ENCODE assay signal across 14 cellular contexts in the genomic region with DNA sequence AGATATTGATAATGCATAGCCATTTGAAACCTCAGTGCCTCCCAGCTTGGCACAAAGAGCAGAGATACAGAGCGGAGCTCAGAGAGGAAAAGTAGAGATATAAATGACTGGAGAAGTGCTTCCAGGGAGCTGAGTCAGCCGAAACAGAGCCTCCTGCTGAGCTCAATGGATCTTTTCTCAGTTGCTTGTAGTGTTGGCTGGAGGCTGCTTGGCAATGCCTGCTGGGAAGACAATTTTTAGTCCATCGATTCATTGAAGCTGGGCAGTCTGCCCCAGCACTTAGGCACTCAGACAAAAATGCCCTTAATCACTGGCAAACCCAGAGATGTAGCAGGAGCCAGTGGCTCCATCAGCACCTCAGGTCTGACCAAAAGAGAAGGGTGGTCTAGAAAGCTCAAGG.
DNase-seq lines count a peak whose midpoint lies in the region; ATAC-seq and TF ChIP-seq lines count a peak whose summit lies in the region.
"Had no signal": no experiment of that assay in that cellular context is flagged by ENCODE, and none has a peak within 500 bp of the region (broad histone marks: within the 10 kb centered on the region; RNA-seq: fewer than 3 reads in every experiment).

No MANE protein-coding gene starts in this region.

- peak overlapping the region; percentile 68 to 70 for H3K27ac ChIP-seq in ascending aorta
- H3K27ac ChIP-seq: cardiac muscle cell had no signal

- H3K36me3 Mint-ChIP-seq in natural killer cell, result no peaks in the 10 kb centered on the region
- H3K36me3 Mint-ChIP-seq: CD14-positive monocyte had no signal

- no peak overlapping the region for H3K4me3 ChIP-seq in ascending aorta
- H3K4me3 ChIP-seq: cardiac muscle cell had no signal

- peaks cover 4 to 42% of the 10 kb centered on the region in 2 donors for H3K4me1 ChIP-seq in ascending aorta

- DNase-seq in GM03348 (ENCODE audit: low spot score) (peak; percentile 44), ascending aorta (ENCODE audit: low spot score in 2 of 2) (peak in 1 of 2 donors; percentile 75), head of caudate nucleus (peak; percentile 18 to 87 (median 61)), pons (ENCODE audit: low spot score) (peak; percentile 88), glomerular visceral epithelial cell (ENCODE audit: extremely low spot score) (no peak), natural killer cell (no peak)
- DNase-seq: glutamatergic neuron, MM.1S, NCI-H774 had no signal

- ATAC-seq in HG02973 (IDR thresholded peaks at IDR 0.05; ENCODE audit: unreplicated experiment) (no peak), natural killer cell (no peak), GM19452 (IDR thresholded peaks at IDR 0.05; ENCODE audit: unreplicated experiment) (no peak)

- H3K27me3 ChIP-seq in ascending aorta, result no peaks in the 10 kb centered on the region
- H3K27me3 ChIP-seq: cardiac muscle cell had no signal

- peaks cover 0 to 7% of the 10 kb centered on the region in 2 donors for H3K27me3 Mint-ChIP-seq in natural killer cell (ENCODE audit: low read depth in 2 of 2)

- TF ChIP-seq CTCF in ascending aorta (IDR thresholded peaks at IDR 0.05) (no peak), natural killer cell (IDR thresholded peaks at IDR 0.05) (no peak)

- no peaks in the 10 kb centered on the region for H3K9me3 Mint-ChIP-seq in natural killer cell
- H3K9me3 Mint-ChIP-seq: T-helper 1 cell treated with Interleukin-12 subunit alpha and Interleukin-12 subunit beta and Interleukin-4 antibody, amounts not matched to agents 30 μg/mL and 1 μg/mL, for 36 hours had no signal

- peaks cover 9 to 10% of the 10 kb centered on the region in 2 donors for H3K4me1 Mint-ChIP-seq in natural killer cell

- no peaks in the 10 kb centered on the region for H3K36me3 ChIP-seq in ascending aorta
- H3K36me3 ChIP-seq: cardiac muscle cell had no signal

- no peaks in the 10 kb centered on the region for H3K9me3 ChIP-seq in ascending aorta

- no peak overlapping the region for H3K27ac Mint-ChIP-seq in natural killer cell
- H3K27ac Mint-ChIP-seq: CD14-positive monocyte; T-helper 1 cell treated with Interleukin-12 subunit alpha and Interleukin-12 subunit beta and Interleukin-4 antibody, amounts not matched to agents 30 μg/mL and 1 μg/mL, for 36 hours had no signal

- H3K4me3 Mint-ChIP-seq in natural killer cell, result no peak overlapping the region
- H3K4me3 Mint-ChIP-seq: CD14-positive monocyte; T-helper 1 cell treated with Interleukin-12 subunit alpha and Interleukin-12 subunit beta and Interleukin-4 antibody, amounts not matched to agents 30 μg/mL and 1 μg/mL, for 36 hours had no signal

- intact Hi-C loops in ascending aorta (cut with DNase I) (loop anchor here (5.0 to 10.0 kb wide), 6 partner anchors 62 to 1025 kb away; no protein-coding TSS in a partner anchor), head of caudate nucleus (cut with DNase I) (no loop called here), natural killer cell (cut with micrococcal nuclease) (no loop called here)

Comparison
In these comparisons a context has a peak if more than half of its experiments do, and no peak if none do; other contexts are left out.
1. DNase-seq: peak in GM03348 (single experiment), head of caudate nucleus (42 of 42) and pons (single experiment); none in glomerular visceral epithelial cell (single experiment) and natural killer cell (single experiment).